14 cellular contexts compared by ENCODE assay signal in genomic region chr7:33873981-33874750, GRCh38. TPM values are rescaled to one million over a fixed set of nuclear protein-coding genes. Genes with fewer than 3 reads are reported as not detected.
A peak's percentile ranks its signal among the peaks of the same experiment; 100 is the strongest.
DNase-seq lines count a peak whose midpoint lies in the region; ATAC-seq, FAIRE-seq and TF ChIP-seq lines count a peak whose summit lies in the region.
"Had no signal": no experiment of that assay in that cellular context is flagged by ENCODE, and none has a peak within 500 bp of the region (broad histone marks: within the 10 kb centered on the region; RNA-seq: fewer than 3 reads in every experiment).

No MANE protein-coding gene starts in this region.

- 69% methylated on average over 4 of the region's 4 CpGs for WGBS in esophagus muscularis mucosa
- 55 to 66% methylated on average over 4 of the region's 4 CpGs for WGBS in pancreas, 2 donors

- H3K27me3 ChIP-seq in esophagus muscularis mucosa: no peaks in the 10 kb centered on the region
- no peaks in the 10 kb centered on the region for H3K27me3 ChIP-seq in pancreas
- H3K27me3 ChIP-seq: cardiac muscle cell had no signal

- H3K4me1 ChIP-seq in esophagus muscularis mucosa (peaks cover 0 to 5% (median 0%) of the 10 kb centered on the region in 4 donors), pancreas (no peaks in the 10 kb centered on the region)

- no peaks in the 10 kb centered on the region for H3K9me3 ChIP-seq in esophagus muscularis mucosa
- H3K9me3 ChIP-seq in pancreas: no peaks in the 10 kb centered on the region

- H3K4me3 ChIP-seq in esophagus muscularis mucosa (no peak overlapping the region), pancreas (no peak overlapping the region)
- H3K4me3 ChIP-seq: cardiac muscle cell had no signal

- no peak for TF ChIP-seq POLR2A in esophagus muscularis mucosa (IDR thresholded peaks at IDR 0.05; ENCODE audit: low read depth)

- TF ChIP-seq CTCF in esophagus muscularis mucosa (IDR thresholded peaks at IDR 0.05): no peak
- no peak for TF ChIP-seq CTCF in pancreas (IDR thresholded peaks at IDR 0.05)

- TF ChIP-seq EP300 in esophagus muscularis mucosa (IDR thresholded peaks at IDR 0.05): no peak

- FAIRE-seq in RCC 7860 (lab: Jason Lieb, UNC) (peak; percentile 77), pancreas (lab: Jason Lieb, UNC) (no peak)
- FAIRE-seq: GM12892 had no signal

- intact Hi-C loops in esophagus muscularis mucosa (cut with DNase I) (no loop called here), sciatic nerve (cut with DNase I) (no loop called here), pancreas (cut with DNase I) (no loop called here)

- H3K36me3 ChIP-seq in esophagus muscularis mucosa (no peaks in the 10 kb centered on the region), pancreas (no peaks in the 10 kb centered on the region)
- H3K36me3 ChIP-seq: cardiac muscle cell had no signal

- H3K27ac ChIP-seq in esophagus muscularis mucosa (replicated peaks in 1 of 4): no peak overlapping the region
- no peak overlapping the region for H3K27ac ChIP-seq in pancreas
- H3K27ac ChIP-seq: cardiac muscle cell had no signal

- DNase-seq in Daoy (ENCODE audit: low read depth) (peak; percentile 70), RCC 7860 (ENCODE audit: low spot score) (peak; percentile 53), esophagus muscularis mucosa (ENCODE audit: extremely low spot score) (peak; percentile 7), sciatic nerve (ENCODE audit: low spot score) (no peak), NCI-H1092 (lab: John Stamatoyannopoulos, UW) (no peak), pancreas (no peak), islet precursor cell (no peak), superior temporal gyrus (ENCODE audit: extremely low spot score) (no peak)
- DNase-seq: activated CD4-positive, alpha-beta T cell treated with anti-CD3 and anti-CD28 coated beads for 36 hours; head of caudate nucleus; NCI-H524 treated with DMSO at 0.1 percent for 48 hours had no signal

- ATAC-seq in sciatic nerve: peak; percentile 37
- ATAC-seq in pancreas: no peak
- ATAC-seq: activated CD4-positive, alpha-beta T cell treated with anti-CD3 and anti-CD28 coated beads for 36 hours; right cardiac atrium had no signal

RNA-seq across cellular contexts. Expression of gene BMPER, which starts 31.2 kb away (rescaled TPM):
- 0.09 and 1.6 TPM in 2 replicates for total RNA-seq in Daoy (2014; rRNA removed; shearing (Covaris generic))
- total RNA-seq in esophagus muscularis mucosa: 1 to 10 TPM in 3 of 4 donors, under 1 TPM in 1; 0.65 to 6.5 (median 3.5) TPM
- total RNA-seq in sciatic nerve: 18.8 TPM
- 1 to 10 TPM in 1 of 6 donors, under 1 TPM in 5; 0.14 to 1.6 (median 0.46) TPM for total RNA-seq in pancreas
- polyA plus RNA-seq in pancreas: under 1 TPM; 0.23 to 0.73 TPM
- total RNA-seq: activated CD4-positive, alpha-beta T cell treated with anti-CD3 and anti-CD28 coated beads for 36 hours had no signal

Comparison
In these comparisons a context has a peak if more than half of its experiments do, and no peak if none do; other contexts are left out.
1. DNase-seq: peak in Daoy (single experiment), RCC 7860 (single experiment) and esophagus muscularis mucosa (single experiment); none in sciatic nerve (single experiment), NCI-H1092 (single experiment), pancreas (0 of 6), islet precursor cell (single experiment) and superior temporal gyrus (single experiment).